In genomic region chr18:54222922-54223567, GRCh38 we compare ENCODE assay signal across 7 cellular contexts. TPM values are rescaled to one million over a fixed set of nuclear protein-coding genes. Genes with fewer than 3 reads are reported as not detected.
DNase-seq lines count a peak whose midpoint lies in the region; ATAC-seq and TF ChIP-seq lines count a peak whose summit lies in the region.

No MANE protein-coding gene starts in this region.

- peaks cover 24% of the 10 kb centered on the region for H3F3A ChIP-seq in GM23248 (ENCODE audit: insufficient read depth)

- peak; percentile 41 for ATAC-seq in GM18502 (IDR thresholded peaks at IDR 0.05; ENCODE audit: poor library complexity, unreplicated experiment)
- ATAC-seq in gastroesophageal sphincter = no peak

- 8 to 15% methylated on average over 5 of the region's 5 CpGs for WGBS in GM23248 (ENCODE audit: low coverage in 1 of 2, low lambda C conversion rate in 2 of 2, missing lambda C conversion rate in 2 of 2), 2 experiments
- WGBS in gastroesophageal sphincter (ENCODE audit: low coverage in 1 of 2), 2 donors = 10 to 13% methylated on average over 5 of the region's 5 CpGs

- no peak for TF ChIP-seq POLR2A in gastroesophageal sphincter (IDR thresholded peaks at IDR 0.05)

- peak overlapping the region; percentile 88 for H3K4me3 ChIP-seq in GM23248
- peak overlapping the region; percentile 65 for H3K4me3 ChIP-seq in MG63
- peak overlapping the region; percentile 76 to 85 for H3K4me3 ChIP-seq in gastroesophageal sphincter

- H3K9me2 ChIP-seq in GM23248 (ENCODE audit: insufficient read depth) = no peaks in the 10 kb centered on the region

- peaks cover 59% of the 10 kb centered on the region for H3K79me2 ChIP-seq in GM23248 (ENCODE audit: insufficient read depth)

- no peak overlapping the region for H2AFZ ChIP-seq in GM23248

- no peak for TF ChIP-seq CTCF in gastroesophageal sphincter (IDR thresholded peaks at IDR 0.05)

- H3K9me3 ChIP-seq in GM23248 (ENCODE audit: low read depth) (no peaks in the 10 kb centered on the region), MG63 (no peaks in the 10 kb centered on the region), gastroesophageal sphincter (no peaks in the 10 kb centered on the region)

- in situ Hi-C loops in GM23248 (cut with MboI) = no loop called here

- H3K9ac ChIP-seq in GM23248 = peak overlapping the region; percentile 92

- H3K4me2 ChIP-seq in GM23248 (ENCODE audit: unreplicated experiment) = peak overlapping the region; percentile 95

- H3K36me3 ChIP-seq in GM23248 (ENCODE audit: low read depth) = no peaks in the 10 kb centered on the region
- H3K36me3 ChIP-seq in MG63 = peaks cover 15% of the 10 kb centered on the region
- H3K36me3 ChIP-seq in gastroesophageal sphincter = no peaks in the 10 kb centered on the region

- H3K27me3 ChIP-seq in GM23248 (replicated peaks; ENCODE audit: insufficient read depth) = no peaks in the 10 kb centered on the region
- no peaks in the 10 kb centered on the region for H3K27me3 ChIP-seq in MG63
- no peaks in the 10 kb centered on the region for H3K27me3 ChIP-seq in gastroesophageal sphincter

- DNase-seq in GM23248 (no peak), MG63 (no peak), GOT3 (lab: John Stamatoyannopoulos, UW) (no peak)
- DNase-seq in activated T-cell treated with anti-CD3 and anti-CD28 coated beads, Interleukin-2, amount 50 U/mL, for 1 hour = peak; percentile 31
- DNase-seq in stimulated activated CD4-positive, alpha-beta T cell treated with anti-CD3 and anti-CD28 coated beads, Interleukin-15, amount 100 ng/mL, for 48 hours (ENCODE audit: low read depth in 2 of 2) = peak; percentile 15 to 17

- no peak for TF ChIP-seq EP300 in gastroesophageal sphincter (IDR thresholded peaks at IDR 0.05)

- H4K20me1 ChIP-seq in GM23248 (ENCODE audit: insufficient read depth) = peaks cover 27% of the 10 kb centered on the region

- peaks cover 22% of the 10 kb centered on the region for H3K4me1 ChIP-seq in GM23248 (ENCODE audit: insufficient read depth)
- peaks cover 0 to 54% (median 17%) of the 10 kb centered on the region in 3 donors for H3K4me1 ChIP-seq in gastroesophageal sphincter

- peak overlapping the region; percentile 87 for H3K27ac ChIP-seq in GM23248
- H3K27ac ChIP-seq in gastroesophageal sphincter = peak overlapping the region in 3 of 4 donors; percentile 76 to 89 (median 89)

RNA-seq across cellular contexts. Expression of gene MBD2, which starts 1.4 kb away (rescaled TPM):
- 26.3 and 27.2 TPM in 2 replicates for total RNA-seq in GM23248 (2014; rRNA removed; shearing (Covaris generic))
- polyA plus RNA-seq in GM23248 (2016; fragmentation: Nextera tagmentation; extraction: Ambion mirVana) = 9.5 and 11.2 TPM in 2 replicates
- total RNA-seq in MG63 (2014; rRNA removed; shearing (Covaris generic); ENCODE audit: low replicate concordance) = 31.2 and 749 TPM in 2 replicates
- total RNA-seq in gastroesophageal sphincter = 10 to 100 TPM; 29.5 to 48.5 (median 36.1) TPM

RNA-seq across cellular contexts. Expression of gene POLI, which starts 46.3 kb away (rescaled TPM):
- 21.8 and 23.9 TPM in 2 replicates for total RNA-seq in GM23248 (2014; rRNA removed; shearing (Covaris generic))
- polyA plus RNA-seq in GM23248 (2016; fragmentation: Nextera tagmentation; extraction: Ambion mirVana) = 20.7 and 27.0 TPM in 2 replicates
- total RNA-seq in MG63 (2014; rRNA removed; shearing (Covaris generic); ENCODE audit: low replicate concordance) = 11.1 and 66.4 TPM in 2 replicates
- total RNA-seq in gastroesophageal sphincter = 10 to 100 TPM; 18.9 to 41.6 (median 33.6) TPM

Comparison
In these comparisons a context has a peak if more than half of its experiments do, and no peak if none do; other contexts are left out.
1. DNase-seq: peak in activated T-cell treated with anti-CD3 and anti-CD28 coated beads, Interleukin-2, amount 50 U/mL, for 1 hour (single experiment) and stimulated activated CD4-positive, alpha-beta T cell treated with anti-CD3 and anti-CD28 coated beads, Interleukin-15, amount 100 ng/mL, for 48 hours (2 of 2); none in GM23248 (single experiment), MG63 (single experiment) and GOT3 (single experiment).
2. Peak in every context shown above with its lines, with median percentiles within 50 percentile points of each other: H3K4me3 ChIP-seq.